8 cellular contexts compared by ENCODE assay signal in the genomic region with DNA sequence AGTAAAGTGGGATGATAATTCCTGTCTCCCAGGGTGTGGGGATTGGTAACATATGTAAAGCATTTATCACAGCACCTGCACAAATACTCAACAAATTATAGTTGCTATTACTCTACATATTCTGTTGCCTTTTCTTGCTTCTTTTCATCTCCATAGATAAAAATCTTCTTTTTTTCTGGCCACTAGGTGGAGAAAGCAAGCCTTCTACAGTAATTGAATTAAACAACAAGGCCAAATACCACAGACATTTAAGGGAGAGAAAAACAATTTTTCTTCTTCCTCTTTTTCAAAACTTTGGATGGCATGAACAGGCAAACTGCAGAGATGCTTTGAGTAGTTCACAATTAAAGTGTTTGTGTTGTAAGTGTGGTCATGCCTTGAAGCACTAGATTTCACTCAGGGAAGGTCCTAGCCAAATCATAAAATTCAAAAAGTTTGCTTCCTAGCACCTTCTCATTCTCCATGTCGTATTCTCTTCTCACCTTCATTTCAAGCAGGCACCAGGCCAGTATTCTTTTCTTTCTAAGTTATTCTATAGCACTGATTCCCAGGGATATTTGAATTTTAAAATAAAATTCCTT.
A peak's percentile ranks its signal among the peaks of the same experiment; 100 is the strongest.
DNase-seq lines count a peak whose midpoint lies in the region; FAIRE-seq and TF ChIP-seq lines count a peak whose summit lies in the region.

No MANE protein-coding gene starts in this region.

- peaks cover 20% of the 10 kb centered on the region for H3K4me1 Mint-ChIP-seq in HFFc6 (ENCODE audit: low read depth)
- peaks cover 3% of the 10 kb centered on the region for H3K4me1 Mint-ChIP-seq in endothelial cell (ENCODE audit: unreplicated experiment)
- H3K4me1 Mint-ChIP-seq in nephron = peaks cover 24% of the 10 kb centered on the region

- H3K27me3 Mint-ChIP-seq in HFFc6 (ENCODE audit: insufficient read depth) = no peaks in the 10 kb centered on the region
- no peaks in the 10 kb centered on the region for H3K27me3 Mint-ChIP-seq in endothelial cell (ENCODE audit: unreplicated experiment)
- H3K27me3 Mint-ChIP-seq in nephron (ENCODE audit: low read depth) = no peaks in the 10 kb centered on the region

- H3K27ac Mint-ChIP-seq in HFFc6 (no peak overlapping the region), endothelial cell (ENCODE audit: unreplicated experiment) (no peak overlapping the region), nephron (peak overlapping the region in 2 of 3 experiments; percentile 13 to 69)

- TF ChIP-seq CTCF in D721Med (IDR thresholded peaks at IDR 0.05; ENCODE audit: insufficient read depth, missing control alignments) (peak; percentile 62), HFFc6 (IDR thresholded peaks at IDR 0.05) (peak; percentile 92), endothelial cell (IDR thresholded peaks at IDR 0.05; ENCODE audit: unreplicated experiment) (peak; percentile 75), nephron (IDR thresholded peaks at IDR 0.05; ENCODE audit: unreplicated experiment in 3 of 3) (peak; percentile 53 to 71 (median 57))

- H3K36me3 Mint-ChIP-seq in HFFc6 (ENCODE audit: low read depth) = no peaks in the 10 kb centered on the region
- no peaks in the 10 kb centered on the region for H3K36me3 Mint-ChIP-seq in endothelial cell (ENCODE audit: low read depth, unreplicated experiment)
- H3K36me3 Mint-ChIP-seq in nephron (ENCODE audit: low read depth) = no peaks in the 10 kb centered on the region

- H3K9me3 Mint-ChIP-seq in HFFc6 = no peaks in the 10 kb centered on the region
- no peaks in the 10 kb centered on the region for H3K9me3 Mint-ChIP-seq in endothelial cell (ENCODE audit: unreplicated experiment)
- H3K9me3 Mint-ChIP-seq in nephron = no peaks in the 10 kb centered on the region

- DNase-seq in D721Med (ENCODE audit: insufficient read length, low spot score) (no peak), HFFc6 (peak; percentile 64), OCI-M2 (lab: John Stamatoyannopoulos, UW; ENCODE audit: unreplicated experiment) (peak; percentile 6), endothelial cell (ENCODE audit: low spot score) (no peak)
- no peak for DNase-seq in stimulated activated CD4-positive, alpha-beta T cell treated with anti-CD3 and anti-CD28 coated beads, Interleukin-1b, Interleukin-23, amount 100 ng/mL, for 48 hours
- DNase-seq in stimulated activated CD4-positive, alpha-beta T cell treated with anti-CD3 and anti-CD28 coated beads, Interleukin-4, amount 100 ng/mL, for 1 hour = no peak
- no peak for DNase-seq in activated CD8-positive, alpha-beta memory T cell treated with anti-CD3 and anti-CD28 coated beads for 24 hours

- FAIRE-seq in D721Med (lab: Jason Lieb, UNC) = peak; percentile 94

- H3K4me3 Mint-ChIP-seq in HFFc6 (no peak overlapping the region), endothelial cell (ENCODE audit: unreplicated experiment) (no peak overlapping the region), nephron (no peak overlapping the region)

Comparison
In these comparisons a context has a peak if more than half of its experiments do, and no peak if none do; other contexts are left out.
1. DNase-seq: peak in HFFc6 (single experiment) and OCI-M2 (single experiment); none in D721Med (single experiment), endothelial cell (single experiment), stimulated activated CD4-positive, alpha-beta T cell treated with anti-CD3 and anti-CD28 coated beads, Interleukin-1b, Interleukin-23, amount 100 ng/mL, for 48 hours (single experiment), stimulated activated CD4-positive, alpha-beta T cell treated with anti-CD3 and anti-CD28 coated beads, Interleukin-4, amount 100 ng/mL, for 1 hour (single experiment) and activated CD8-positive, alpha-beta memory T cell treated with anti-CD3 and anti-CD28 coated beads for 24 hours (single experiment).
2. H3K27ac Mint-ChIP-seq: peak in nephron (2 of 3); none in HFFc6 (single experiment) and endothelial cell (single experiment).
3. Peak in every context shown above with its lines, with median percentiles within 50 percentile points of each other: CTCF ChIP-seq.